27 cellular contexts compared by ENCODE assay signal in genomic region chr22:33332538-33332937, GRCh38.
A peak's percentile ranks its signal among the peaks of the same experiment; 100 is the strongest.
DNase-seq lines count a peak whose midpoint lies in the region; ATAC-seq, FAIRE-seq and TF ChIP-seq lines count a peak whose summit lies in the region.
"Had no signal": no experiment of that assay in that cellular context is flagged by ENCODE, and none has a peak within 500 bp of the region (broad histone marks: within the 10 kb centered on the region; RNA-seq: fewer than 3 reads in every experiment).

No MANE protein-coding gene starts in this region.

- no peak overlapping the region for H3K4me2 ChIP-seq in astrocyte (ENCODE audit: low read length)

- intact Hi-C loops in posterior vena cava (cut with DNase I): no loop called here

- no peak overlapping the region for H3K9ac ChIP-seq in astrocyte (ENCODE audit: low read length)
- H3K9ac ChIP-seq in mucosa of rectum (ENCODE audit: low read depth in 1 of 2, low read length in 2 of 2): no peak overlapping the region

- H3K9me3 Mint-ChIP-seq in astrocyte (ENCODE audit: unreplicated experiment): peaks cover 11% of the 10 kb centered on the region
- H3K9me3 Mint-ChIP-seq: type B pancreatic cell, WTC11 had no signal

- no peak overlapping the region for H2AFZ ChIP-seq in astrocyte (ENCODE audit: low read depth, low read length)

- ATAC-seq in GM21737 (IDR thresholded peaks at IDR 0.05; ENCODE audit: unreplicated experiment): no peak
- ATAC-seq: body of pancreas, WTC11 had no signal

- DNase-seq in NCI-H1417 (lab: John Stamatoyannopoulos, UW): peak in 2 of 3 experiments; percentile 2 to 61
- DNase-seq in NCI-H1417 treated with DMSO at 0.1 percent for 48 hours (lab: John Stamatoyannopoulos, UW): no peak
- peak; percentile 70 for DNase-seq in NCI-H2029 treated with DMSO at 0.1 percent for 48 hours (lab: John Stamatoyannopoulos, UW)
- peak; percentile 8 for DNase-seq in astrocyte (ENCODE audit: low read depth)
- no peak for DNase-seq in posterior vena cava (ENCODE audit: low spot score)
- no peak for DNase-seq in MV-4-11 (lab: John Stamatoyannopoulos, UW)
- DNase-seq: activated CD4-positive, alpha-beta T cell treated with anti-CD3 and anti-CD28 coated beads, Interleukin-2, amount 50 U/mL, for 4 hours; activated CD8-positive, alpha-beta memory T cell treated with anti-CD3 and anti-CD28 coated beads, Interleukin-2, amount 50 U/mL, for 48 hours; body of pancreas; CD8-positive, alpha-beta memory T cell; effector CD4-positive, alpha-beta T cell; erythroblast; GOT3; mammary epithelial cell; NCI-H1930; NCI-H526 treated with DMSO at 0.1 percent for 48 hours; nucleus accumbens; retina; stimulated activated CD4-positive, alpha-beta T cell treated with anti-CD3 and anti-CD28 coated beads, Interleukin-4, amount 100 ng/mL, for 4 hours; T1000 had no signal

- peaks cover 40% of the 10 kb centered on the region for H3K36me3 Mint-ChIP-seq in astrocyte (ENCODE audit: low read depth, unreplicated experiment)

- H3K79me2 ChIP-seq in astrocyte (ENCODE audit: insufficient read depth, low read length): no peaks in the 10 kb centered on the region

- H3K9me3 ChIP-seq in astrocyte (ENCODE audit: insufficient read depth, low read depth, low read length) (no peaks in the 10 kb centered on the region), mucosa of rectum (ENCODE audit: control insufficient read depth in 2 of 2, low read length in 2 of 2) (no peaks in the 10 kb centered on the region)
- H3K9me3 ChIP-seq: body of pancreas had no signal

- H3K27me3 Mint-ChIP-seq in astrocyte (ENCODE audit: low read depth, unreplicated experiment): no peaks in the 10 kb centered on the region
- H3K27me3 Mint-ChIP-seq: type B pancreatic cell had no signal

- no peak for FAIRE-seq in astrocyte (lab: Jason Lieb, UNC)
- FAIRE-seq: frontal cortex, keratinocyte had no signal

- no peak overlapping the region for H3K4me3 ChIP-seq in astrocyte (ENCODE audit: insufficient read depth, low read depth, low read length)
- no peak overlapping the region for H3K4me3 ChIP-seq in mucosa of rectum (ENCODE audit: low read length in 2 of 2)
- H3K4me3 ChIP-seq: body of pancreas had no signal

- H3K27ac Mint-ChIP-seq in astrocyte (ENCODE audit: unreplicated experiment): no peak overlapping the region
- H3K27ac Mint-ChIP-seq: CD8-positive, alpha-beta memory T cell; type B pancreatic cell had no signal

- H4K20me1 ChIP-seq in astrocyte (ENCODE audit: insufficient read depth, low read length): no peaks in the 10 kb centered on the region

- no peak overlapping the region for H3K4me3 Mint-ChIP-seq in astrocyte (ENCODE audit: unreplicated experiment)
- H3K4me3 Mint-ChIP-seq: CD8-positive, alpha-beta memory T cell; type B pancreatic cell; WTC11 had no signal

- H3K27ac ChIP-seq in astrocyte (ENCODE audit: low read depth, low read length) (no peak overlapping the region), mucosa of rectum (ENCODE audit: low read depth in 2 of 2, low read length in 2 of 2) (peak overlapping the region; percentile 17 to 25)
- H3K27ac ChIP-seq: 22Rv1, body of pancreas had no signal

- H3K27me3 ChIP-seq in astrocyte (ENCODE audit: insufficient read depth, low read length) (no peaks in the 10 kb centered on the region), mucosa of rectum (ENCODE audit: control insufficient read depth in 2 of 2, insufficient read depth in 2 of 2, low read length in 2 of 2) (no peaks in the 10 kb centered on the region)
- H3K27me3 ChIP-seq: body of pancreas had no signal

- TF ChIP-seq CTCF in astrocyte (IDR thresholded peaks at IDR 0.05; ENCODE audit: insufficient read depth, low read depth, low read length): no peak

- peaks cover 15% of the 10 kb centered on the region for H3K4me1 Mint-ChIP-seq in astrocyte (ENCODE audit: low read depth, unreplicated experiment)
- H3K4me1 Mint-ChIP-seq: CD8-positive, alpha-beta memory T cell had no signal

- H3K36me3 ChIP-seq in astrocyte (ENCODE audit: insufficient read depth, low read length) (no peaks in the 10 kb centered on the region), mucosa of rectum (ENCODE audit: control insufficient read depth in 2 of 2, insufficient read depth in 2 of 2, low read length in 2 of 2) (peaks cover 0 to 5% of the 10 kb centered on the region in 2 donors)

- H3K4me1 ChIP-seq in astrocyte (ENCODE audit: insufficient read depth, low read length) (peaks cover 9% of the 10 kb centered on the region), mucosa of rectum (ENCODE audit: control insufficient read depth in 2 of 2, insufficient read depth in 2 of 2, low read length in 2 of 2) (peaks cover 8 to 31% of the 10 kb centered on the region in 2 donors)

Comparison
In these comparisons a context has a peak if more than half of its experiments do, and no peak if none do; other contexts are left out.
1. DNase-seq: peak in NCI-H1417 (2 of 3), NCI-H2029 treated with DMSO at 0.1 percent for 48 hours (single experiment) and astrocyte (single experiment); none in NCI-H1417 treated with DMSO at 0.1 percent for 48 hours (single experiment), posterior vena cava (single experiment) and MV-4-11 (single experiment).